ENCODE assay signal across 21 cellular contexts in the genomic region with DNA sequence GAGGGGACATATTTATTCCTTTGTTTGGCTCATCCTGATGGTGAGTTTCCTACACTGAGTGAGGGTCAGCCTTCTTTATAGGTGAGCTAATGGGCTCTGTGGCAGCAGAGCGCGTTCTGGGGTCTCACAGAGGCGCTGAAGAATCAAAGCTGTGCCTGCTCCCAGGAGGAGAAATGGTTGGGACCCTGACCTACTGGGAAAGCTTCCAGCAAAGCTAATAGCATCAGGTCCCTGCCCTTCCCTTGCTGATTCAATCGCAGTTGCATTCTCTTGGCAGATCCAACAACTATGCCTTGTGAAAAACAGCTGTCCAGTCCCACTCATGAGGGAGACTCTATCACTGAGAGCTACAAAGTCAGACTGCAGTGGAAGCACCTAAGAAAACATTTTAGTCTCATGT. TPM values are rescaled to one million over a fixed set of nuclear protein-coding genes. Genes with fewer than 3 reads are reported as not detected.
DNase-seq lines count a peak whose midpoint lies in the region; ATAC-seq and TF ChIP-seq lines count a peak whose summit lies in the region.
"Had no signal": no experiment of that assay in that cellular context is flagged by ENCODE, and none has a peak within 500 bp of the region (broad histone marks: within the 10 kb centered on the region; RNA-seq: fewer than 3 reads in every experiment).

No MANE protein-coding gene starts in this region.

- no peak overlapping the region for H3K27ac Mint-ChIP-seq in GM23338
- no peak overlapping the region for H3K27ac Mint-ChIP-seq in WTC11

- no peak overlapping the region for H3K4me3 ChIP-seq in GM23338
- H3K4me3 ChIP-seq in adipocyte (ENCODE audit: low read length), result no peak overlapping the region
- H3K4me3 ChIP-seq in fibroblast of the aortic adventitia (ENCODE audit: low read depth, low read length), result no peak overlapping the region
- H3K4me3 ChIP-seq in psoas muscle, result no peak overlapping the region
- H3K4me3 ChIP-seq: lower lobe of right lung, PC-9, SJSA1 had no signal

- WGBS in psoas muscle, 3 donors, result 36 to 45% (median 39%) methylated on average over 4 of the region's 4 CpGs

- H3K27me3 Mint-ChIP-seq in GM23338 (ENCODE audit: insufficient read depth, low read depth, poor library complexity) (no peaks in the 10 kb centered on the region), WTC11 (ENCODE audit: low read depth) (no peaks in the 10 kb centered on the region; the same call in 1 of the 2 replicates)

- H3K9me3 Mint-ChIP-seq in GM23338 (no peaks in the 10 kb centered on the region), WTC11 (peaks cover 4% of the 10 kb centered on the region)

- no peaks in the 10 kb centered on the region for H3K79me2 ChIP-seq in GM23338 (replicated peaks; ENCODE audit: insufficient read depth)

- no peak for ATAC-seq in GM23338
- ATAC-seq in psoas muscle, result peak; percentile 59 to 77 (median 70)
- no peak for ATAC-seq in GM19395 (IDR thresholded peaks at IDR 0.05; ENCODE audit: unreplicated experiment)
- no peak for ATAC-seq in WTC11
- ATAC-seq: esophagus mucosa, lower lobe of right lung had no signal

- H3K36me3 Mint-ChIP-seq in GM23338 (ENCODE audit: low read depth) (no peaks in the 10 kb centered on the region), WTC11 (no peaks in the 10 kb centered on the region)

- no peak overlapping the region for H3K4me3 Mint-ChIP-seq in GM23338
- H3K4me3 Mint-ChIP-seq in WTC11, result no peak overlapping the region

- CTCF ChIA-PET in WTC11 (lab: Charles Lee), result interaction anchor here (1.2 to 1.5 kb wide), 3 partner anchors 43 to 271 kb away, joined by 3 read pairs; partner anchors contain the start of gene PBX1

- no peaks in the 10 kb centered on the region for H4K20me1 ChIP-seq in GM23338 (replicated peaks; ENCODE audit: insufficient read depth)

- no peak for TF ChIP-seq CTCF in GM23338 (conservative IDR thresholded peaks at IDR 0.05; ENCODE audit: low read depth in 2 of 2)
- TF ChIP-seq CTCF in fibroblast of the aortic adventitia (IDR thresholded peaks at IDR 0.05; ENCODE audit: insufficient read depth, low read length), result no peak
- no peak for TF ChIP-seq CTCF in psoas muscle (IDR thresholded peaks at IDR 0.05)
- TF ChIP-seq CTCF in WTC11 (IDR thresholded peaks at IDR 0.05), result no peak

- H3K9me2 ChIP-seq in GM23338 (ENCODE audit: insufficient read depth), result no peaks in the 10 kb centered on the region

- H3K4me2 ChIP-seq in GM23338, result no peak overlapping the region
- H3K4me2 ChIP-seq: PC-9 had no signal

- H3K27me3 ChIP-seq in GM23338 (ENCODE audit: insufficient read depth) (no peaks in the 10 kb centered on the region), adipocyte (replicated peaks; ENCODE audit: control insufficient read depth, insufficient read depth, low read length) (no peaks in the 10 kb centered on the region), psoas muscle (ENCODE audit: insufficient read depth in 3 of 3, low read length in 2 of 3) (no peaks in the 10 kb centered on the region)
- H3K27me3 ChIP-seq: BE2C, SJSA1 had no signal

- H3K4me1 Mint-ChIP-seq in GM23338 (peaks cover under 1% of the 10 kb centered on the region; the same call in 1 of the 3 replicates), WTC11 (peaks cover 4% of the 10 kb centered on the region)

- H3K27ac ChIP-seq in GM23338 (ENCODE audit: low read depth), result no peak overlapping the region
- H3K27ac ChIP-seq in psoas muscle, result peak overlapping the region; percentile 64
- H3K27ac ChIP-seq: lower lobe of right lung, PC-9, SJSA1, VCaP had no signal

- H3K4me1 ChIP-seq in GM23338 (ENCODE audit: insufficient read depth), result 0 out of 2 replicates have a peak, but pooled peaks cover 4% of the 10 kb centered on the region
- H3K4me1 ChIP-seq in adipocyte (ENCODE audit: control insufficient read depth, insufficient read depth, low read length), result peaks cover 18% of the 10 kb centered on the region
- H3K4me1 ChIP-seq in psoas muscle, result peaks cover 12% of the 10 kb centered on the region
- H3K4me1 ChIP-seq: BE2C, lower lobe of right lung, SJSA1 had no signal

- H2AFZ ChIP-seq in GM23338, result 0 out of 2 replicates have a peak overlapping the region, but pooled peaks have one; percentile 47
- H2AFZ ChIP-seq: PC-9 had no signal

- intact Hi-C loops in psoas muscle (cut with DNase I), result loop anchor here in 1 of 2 donors (5.0 kb wide), 1 partner anchor 41 kb away; the partner anchor contains the start of gene PBX1

- H3K9ac ChIP-seq in adipocyte (ENCODE audit: low read length), result no peak overlapping the region

- DNase-seq in GM23338 (ENCODE audit: low spot score), result no peak
- peak; percentile 50 for DNase-seq in adipocyte (ENCODE audit: low read depth)
- peak; percentile 28 for DNase-seq in fibroblast of the aortic adventitia (ENCODE audit: low read depth)
- no peak for DNase-seq in psoas muscle
- DNase-seq in NAMALWA (ENCODE audit: low spot score), result no peak
- no peak for DNase-seq in dermis blood vessel endothelial cell
- no peak for DNase-seq in WTC11 (ENCODE audit: low spot score)
- DNase-seq: activated CD8-positive, alpha-beta memory T cell treated with anti-CD3 and anti-CD28 coated beads, Interleukin-2, amount 50 U/mL, for 48 hours; activated effector memory CD4-positive, alpha-beta T cell treated with Interleukin-2 at 50 U/mL for 16 hours; BE2C; effector CD4-positive, alpha-beta T cell; lower lobe of right lung; NCI-H187; NCI-H774; PC-9; stimulated activated CD8-positive, alpha-beta memory T cell treated with anti-CD3 and anti-CD28 coated beads, Interleukin-4, amount 100 ng/mL, for 48 hours had no signal

- H3K9me3 ChIP-seq in adipocyte (ENCODE audit: control insufficient read depth, low read length) (no peaks in the 10 kb centered on the region), psoas muscle (no peaks in the 10 kb centered on the region)
- H3K9me3 ChIP-seq: BE2C, lower lobe of right lung, SJSA1 had no signal

- H3K36me3 ChIP-seq in GM23338 (ENCODE audit: insufficient read depth), result no peaks in the 10 kb centered on the region
- H3K36me3 ChIP-seq in adipocyte (ENCODE audit: control insufficient read depth, insufficient read depth, low read length, severe bottlenecking), result no peaks in the 10 kb centered on the region
- H3K36me3 ChIP-seq in psoas muscle (ENCODE audit: insufficient read depth in 1 of 2, low read depth in 1 of 2), result no peaks in the 10 kb centered on the region
- H3K36me3 ChIP-seq: BE2C, lower lobe of right lung, SJSA1 had no signal

- POLR2A ChIA-PET in WTC11 (lab: Charles Lee), result no interaction called here

- no peaks in the 10 kb centered on the region for H3F3A ChIP-seq in GM23338 (replicated peaks; ENCODE audit: low read depth)

TF ChIP-seq in WTC11, 78 proteins besides CTCF, POLR2A, EP300 and RAD21:
- TF ChIP-seq, protein P1, sequence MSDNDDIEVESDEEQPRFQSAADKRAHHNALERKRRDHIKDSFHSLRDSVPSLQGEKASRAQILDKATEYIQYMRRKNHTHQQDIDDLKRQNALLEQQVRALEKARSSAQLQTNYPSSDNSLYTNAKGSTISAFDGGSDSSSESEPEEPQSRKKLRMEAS (CRISPR knock-in tag; IDR thresholded peaks at IDR 0.05), result no peak
- no peak for TF ChIP-seq SP1 (CRISPR knock-in tag; conservative IDR thresholded peaks at IDR 0.05)

RNA-seq across cellular contexts. Expression of gene PBX1, which starts 43.1 kb away (rescaled TPM):
- 84.2 and 104 TPM in 2 replicates for total RNA-seq in GM23338 (2014; rRNA removed; shearing (Covaris generic))
- polyA plus RNA-seq in GM23338 (2016; fragmentation: Nextera tagmentation; extraction: Ambion mirVana) (39.3 and 40.0 TPM in 2 replicates), psoas muscle (10 to 100 TPM; 10.6 to 36.8 (median 24.5) TPM)
- total RNA-seq in fibroblast of the aortic adventitia (ENCODE audit: low replicate concordance) (66.1 and 95.6 TPM in 2 replicates), psoas muscle (10 to 100 TPM; 59.3 to 69.9 (median 64.4) TPM), dermis blood vessel endothelial cell (8.9 and 12.4 TPM in 2 replicates), WTC11 (2021) (97.7 to 102 TPM (median 102 TPM) in 3 replicates)
- total RNA-seq: T-helper 2 cell treated with Interferon-gamma antibody and Interleukin-4, amounts not matched to agents 100 ng/mL and 5 ng/mL, for 36 hours had no signal

Comparison
In these comparisons a context has a peak if more than half of its experiments do, and no peak if none do; other contexts are left out.
1. ATAC-seq: peak in psoas muscle (4 of 4); none in GM23338 (single experiment), GM19395 (single experiment) and WTC11 (single experiment).
2. DNase-seq: peak in adipocyte (single experiment) and fibroblast of the aortic adventitia (single experiment); none in GM23338 (single experiment), psoas muscle (0 of 2), NAMALWA (single experiment), dermis blood vessel endothelial cell (single experiment) and WTC11 (single experiment).